Comparison of ENCODE assay signal across 14 cellular contexts in genomic region chr2:166803314-166803986, GRCh38.
DNase-seq lines count a peak whose midpoint lies in the region; ATAC-seq and TF ChIP-seq lines count a peak whose summit lies in the region.
"Had no signal": no experiment of that assay in that cellular context is flagged by ENCODE, and none has a peak within 500 bp of the region (broad histone marks: within the 10 kb centered on the region; RNA-seq: fewer than 3 reads in every experiment).

No MANE protein-coding gene starts in this region.

- H3K27me3 ChIP-seq in CD4-positive, alpha-beta T cell (ENCODE audit: control insufficient read depth, insufficient read depth, low read length), result no peaks in the 10 kb centered on the region
- H3K27me3 ChIP-seq in adipocyte (replicated peaks; ENCODE audit: control insufficient read depth, insufficient read depth, low read length) (no peaks in the 10 kb centered on the region), mesendoderm (ENCODE audit: insufficient read depth, low read length, poor library complexity) (no peaks in the 10 kb centered on the region)

- H3K56ac ChIP-seq in mesendoderm (ENCODE audit: low read length), result no peak overlapping the region

- no peaks in the 10 kb centered on the region for H3K79me2 ChIP-seq in mesendoderm (ENCODE audit: control insufficient read depth, insufficient read depth, low read length)

- no peak for TF ChIP-seq CTCF in CD4-positive, alpha-beta T cell (IDR thresholded peaks at IDR 0.05)

- CTCF ChIA-PET in CD4-positive, alpha-beta T cell (lab: Charles Lee), result no interaction called here

- no peak overlapping the region for H4K8ac ChIP-seq in mesendoderm (ENCODE audit: low read depth, low read length)

- H3K36me3 ChIP-seq in adipocyte (ENCODE audit: control insufficient read depth, insufficient read depth, low read length, severe bottlenecking) (no peaks in the 10 kb centered on the region), mesendoderm (ENCODE audit: control insufficient read depth, insufficient read depth, low read length) (no peaks in the 10 kb centered on the region)

- H3K4me3 ChIP-seq in adipocyte (ENCODE audit: low read length) (no peak overlapping the region), mesendoderm (ENCODE audit: low read length) (no peak overlapping the region)

- H3K4me1 Mint-ChIP-seq in CD4-positive, alpha-beta T cell (ENCODE audit: low read depth), result peaks cover 42% of the 10 kb centered on the region

- no peaks in the 10 kb centered on the region for H3K9me3 ChIP-seq in CD4-positive, alpha-beta T cell (ENCODE audit: control insufficient read depth, low read length)
- H3K9me3 ChIP-seq in adipocyte (ENCODE audit: control insufficient read depth, low read length), result peaks cover 7% of the 10 kb centered on the region

- peak overlapping the region; percentile 28 for H3K18ac ChIP-seq in mesendoderm (ENCODE audit: low read length)

- no CpG with 5 or more reads among the region's 6 CpGs for WGBS in mesendoderm (ENCODE audit: extremely low coverage, insufficient coverage, low lambda C conversion rate)

- H3K36me3 Mint-ChIP-seq in CD4-positive, alpha-beta T cell (ENCODE audit: low read depth), result no peaks in the 10 kb centered on the region

- no peak overlapping the region for H4K5ac ChIP-seq in mesendoderm (ENCODE audit: low read length)

- H2BK15ac ChIP-seq in mesendoderm (replicated peaks; ENCODE audit: low read depth), result no peak overlapping the region

- no peak overlapping the region for H3K27ac ChIP-seq in CD4-positive, alpha-beta T cell (ENCODE audit: low read depth, low read length)
- H3K27ac ChIP-seq in mesendoderm (ENCODE audit: low read depth, low read length), result no peak overlapping the region
- H3K27ac ChIP-seq: C4-2B had no signal

- intact Hi-C loops in CD4-positive, alpha-beta T cell (cut with DNase I, micrococcal nuclease), result loop anchor here in 1 of 2 experiments (5.0 kb wide), 1 partner anchor 1244 kb away; no protein-coding TSS in a partner anchor

- H3K27me3 Mint-ChIP-seq in CD4-positive, alpha-beta T cell, result no peaks in the 10 kb centered on the region

- ATAC-seq in CD4-positive, alpha-beta T cell (ENCODE audit: poor library complexity), result peak; percentile 49
- ATAC-seq in GM18861 (IDR thresholded peaks at IDR 0.05; ENCODE audit: unreplicated experiment), result no peak
- no peak for ATAC-seq in GM18520 (IDR thresholded peaks at IDR 0.05; ENCODE audit: unreplicated experiment)
- ATAC-seq: HCT116 had no signal

- H3K23ac ChIP-seq in mesendoderm (ENCODE audit: low read length), result no peak overlapping the region

- no peak overlapping the region for H2BK5ac ChIP-seq in mesendoderm (ENCODE audit: low read length)

- H3K4me2 ChIP-seq in mesendoderm (ENCODE audit: low read length), result no peak overlapping the region

- H2AK5ac ChIP-seq in mesendoderm (ENCODE audit: low read length), result no peak overlapping the region

- H3K4me1 ChIP-seq in adipocyte (ENCODE audit: control insufficient read depth, insufficient read depth, low read length) (no peaks in the 10 kb centered on the region), mesendoderm (ENCODE audit: control insufficient read depth, low read depth, low read length) (no peaks in the 10 kb centered on the region)

- peak overlapping the region; percentile 71 for H3K27ac Mint-ChIP-seq in CD4-positive, alpha-beta T cell
- H3K27ac Mint-ChIP-seq: activated T-helper 2 cell treated with anti-CD3 and anti-CD28 coated beads, Interferon-gamma antibody, Interleukin-2, Interleukin-4, amounts not matched to agents 10 μg/mL and 5 μg/mL and 100 μg/mL, durations not matched to agents 14 hours and 24 hours and 36 hours had no signal

- POLR2A ChIA-PET in CD4-positive, alpha-beta T cell (lab: Charles Lee), result interaction anchor here (0.7 to 1.2 kb wide), 5 partner anchors 11 to 105 kb away, joined by 3 to 4 read pairs (median 4); no protein-coding TSS in a partner anchor

- DNase-seq in CD4-positive, alpha-beta T cell, result no peak
- DNase-seq in HCEC 1CT (peak; percentile 23), adipocyte (ENCODE audit: low read depth) (peak; percentile 21), mesendoderm (no peak), NCI-H1436 treated with DMSO at 0.1 percent for 48 hours (lab: John Stamatoyannopoulos, UW) (no peak), MV-4-11 (lab: John Stamatoyannopoulos, UW) (no peak)
- DNase-seq: islet precursor cell, NCI-H446 treated with DMSO at 0.1 percent for 48 hours, retina had no signal

- no peaks in the 10 kb centered on the region for H3K79me1 ChIP-seq in mesendoderm (ENCODE audit: low read length)

- H3K9ac ChIP-seq in adipocyte (ENCODE audit: low read length) (no peak overlapping the region), mesendoderm (ENCODE audit: low read length) (no peak overlapping the region)

- no peak overlapping the region for H2BK120ac ChIP-seq in mesendoderm (ENCODE audit: low read depth, low read length)

- no peaks in the 10 kb centered on the region for H3K9me3 Mint-ChIP-seq in CD4-positive, alpha-beta T cell
- H3K9me3 Mint-ChIP-seq: activated T-helper 2 cell treated with anti-CD3 and anti-CD28 coated beads, Interferon-gamma antibody, Interleukin-2, Interleukin-4, amounts not matched to agents 10 μg/mL and 5 μg/mL and 100 μg/mL, durations not matched to agents 14 hours and 24 hours and 36 hours had no signal

- peak overlapping the region; percentile 65 for H3K4me3 Mint-ChIP-seq in CD4-positive, alpha-beta T cell

- H3K4ac ChIP-seq in mesendoderm (ENCODE audit: low read depth, low read length), result no peak overlapping the region

Comparison
In these comparisons a context has a peak if more than half of its experiments do, and no peak if none do; other contexts are left out.
1. DNase-seq: peak in HCEC 1CT (single experiment) and adipocyte (single experiment); none in CD4-positive, alpha-beta T cell (0 of 10), mesendoderm (single experiment), NCI-H1436 treated with DMSO at 0.1 percent for 48 hours (single experiment) and MV-4-11 (single experiment).